In the genomic region with DNA sequence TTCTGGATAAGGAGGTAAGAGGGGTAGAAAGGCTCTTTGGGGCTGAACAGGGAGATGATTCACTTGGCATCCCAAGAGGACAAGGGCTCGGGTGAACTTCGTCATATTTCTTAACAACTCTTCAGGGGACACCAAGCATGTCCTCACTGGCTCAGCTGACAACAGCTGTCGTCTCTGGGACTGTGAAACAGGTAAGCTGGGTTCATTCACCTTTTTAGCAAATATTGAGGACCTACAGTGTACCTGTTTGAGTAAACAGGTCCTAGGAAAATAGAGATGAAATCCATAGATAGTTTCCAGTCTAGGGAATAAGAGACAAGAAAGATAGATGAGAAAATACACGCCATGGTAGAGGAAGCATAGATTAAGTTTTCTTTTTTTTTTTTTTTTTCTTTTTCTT, we compare ENCODE assay signal across 15 cellular contexts. TPM values are rescaled to one million over a fixed set of nuclear protein-coding genes. Genes with fewer than 3 reads are reported as not detected.
DNase-seq lines count a peak whose midpoint lies in the region; ATAC-seq and TF ChIP-seq lines count a peak whose summit lies in the region.
"Had no signal": no experiment of that assay in that cellular context is flagged by ENCODE, and none has a peak within 500 bp of the region (broad histone marks: within the 10 kb centered on the region; RNA-seq: fewer than 3 reads in every experiment).

No MANE protein-coding gene starts in this region.

- no peaks in the 10 kb centered on the region for H3K27me3 Mint-ChIP-seq in activated T-cell treated with anti-CD3 and anti-CD28 coated beads, Interleukin-2, amount 50 U/mL, for 24 hours
- peaks cover 13% of the 10 kb centered on the region for H3K27me3 Mint-ChIP-seq in brain

- H3K36me3 Mint-ChIP-seq in activated T-cell treated with anti-CD3 and anti-CD28 coated beads, Interleukin-2, amount 50 U/mL, for 24 hours (ENCODE audit: low read depth) = peaks cover 83% of the 10 kb centered on the region
- H3K36me3 Mint-ChIP-seq in brain = peaks cover 62% of the 10 kb centered on the region
- peaks cover 68% of the 10 kb centered on the region for H3K36me3 Mint-ChIP-seq in stimulated activated effector memory CD8-positive, alpha-beta T cell treated with anti-CD3 and anti-CD28 coated beads, Interleukin-12 subunit alpha, Interleukin-12 subunit beta, amount 100 ng/mL, for 72 hours

- no peaks in the 10 kb centered on the region for H3K9me3 Mint-ChIP-seq in activated T-cell treated with anti-CD3 and anti-CD28 coated beads, Interleukin-2, amount 50 U/mL, for 24 hours
- no peaks in the 10 kb centered on the region for H3K9me3 Mint-ChIP-seq in brain
- no peaks in the 10 kb centered on the region for H3K9me3 Mint-ChIP-seq in stimulated activated effector memory CD8-positive, alpha-beta T cell treated with anti-CD3 and anti-CD28 coated beads, Interleukin-12 subunit alpha, Interleukin-12 subunit beta, amount 100 ng/mL, for 72 hours

- peak overlapping the region; percentile 99 for H3K27ac Mint-ChIP-seq in activated T-cell treated with anti-CD3 and anti-CD28 coated beads, Interleukin-2, amount 50 U/mL, for 24 hours
- H3K27ac Mint-ChIP-seq in brain = peak overlapping the region; percentile 31 to 84 (median 58)
- H3K27ac Mint-ChIP-seq in stimulated activated effector memory CD8-positive, alpha-beta T cell treated with anti-CD3 and anti-CD28 coated beads, Interleukin-12 subunit alpha, Interleukin-12 subunit beta, amount 100 ng/mL, for 72 hours = peak overlapping the region; percentile 97

- H3K4me1 Mint-ChIP-seq in activated T-cell treated with anti-CD3 and anti-CD28 coated beads, Interleukin-2, amount 50 U/mL, for 24 hours (ENCODE audit: low read depth) = peaks cover 43% of the 10 kb centered on the region
- peaks cover 48% of the 10 kb centered on the region for H3K4me1 Mint-ChIP-seq in brain
- peaks cover 32% of the 10 kb centered on the region for H3K4me1 Mint-ChIP-seq in stimulated activated effector memory CD8-positive, alpha-beta T cell treated with anti-CD3 and anti-CD28 coated beads, Interleukin-12 subunit alpha, Interleukin-12 subunit beta, amount 100 ng/mL, for 72 hours

- ATAC-seq in stimulated activated effector memory CD8-positive, alpha-beta T cell treated with anti-CD3 and anti-CD28 coated beads, Interleukin-12 subunit alpha, Interleukin-12 subunit beta, amount 100 ng/mL, for 72 hours = no peak

- no peak for DNase-seq in activated T-cell treated with anti-CD3 and anti-CD28 coated beads, Interleukin-2, amount 50 U/mL, for 24 hours
- no peak for DNase-seq in activated T-cell treated with anti-CD3 and anti-CD28 coated beads for 4 hours
- no peak for DNase-seq in stimulated activated effector memory CD8-positive, alpha-beta T cell treated with anti-CD3 and anti-CD28 coated beads, Interleukin-12 subunit alpha, Interleukin-12 subunit beta, amount 100 ng/mL, for 72 hours (ENCODE audit: low spot score in 2 of 2)
- DNase-seq in activated gamma-delta T cell (lab: John Stamatoyannopoulos, UW) = no peak
- DNase-seq in HT-29 (ENCODE audit: low spot score) = no peak
- DNase-seq: ACHN; activated CD8-positive, alpha-beta memory T cell treated with anti-CD3 and anti-CD28 coated beads for 24 hours; central memory CD4-positive, alpha-beta T cell; GOT3; NCI-H446 had no signal

- no peak for TF ChIP-seq CTCF in brain (conservative IDR thresholded peaks at IDR 0.05)

- peak overlapping the region; percentile 98 for H3K4me3 Mint-ChIP-seq in activated T-cell treated with anti-CD3 and anti-CD28 coated beads, Interleukin-2, amount 50 U/mL, for 24 hours
- H3K4me3 Mint-ChIP-seq in brain = peak overlapping the region; percentile 98 to 99 (median 99)
- H3K4me3 Mint-ChIP-seq in stimulated activated effector memory CD8-positive, alpha-beta T cell treated with anti-CD3 and anti-CD28 coated beads, Interleukin-12 subunit alpha, Interleukin-12 subunit beta, amount 100 ng/mL, for 72 hours = peak overlapping the region; percentile 89

RNA-seq across cellular contexts. Expression of a gene that starts 2.1 kb away (rescaled TPM):
- 343 TPM for polyA plus RNA-seq in brain (ENCODE audit: insufficient read depth, low read depth, low replicate concordance)
- total RNA-seq in HT-29 (2014; rRNA removed; shearing (Covaris generic)) = 331 and 332 TPM in 2 replicates

RNA-seq across cellular contexts. Expression of a gene that starts 2.1 kb away (rescaled TPM):
- 9.2 TPM for polyA plus RNA-seq in brain (ENCODE audit: insufficient read depth, low read depth, low replicate concordance)
- total RNA-seq in HT-29 (2014; rRNA removed; shearing (Covaris generic)) = 21.7 and 25.1 TPM in 2 replicates

RNA-seq across cellular contexts. Expression of a gene that starts 15.4 kb away (rescaled TPM):
- polyA plus RNA-seq in brain (ENCODE audit: insufficient read depth, low read depth, low replicate concordance) = not detected
- total RNA-seq in HT-29 (2014; rRNA removed; shearing (Covaris generic)) = not detected in 2 replicates
- total RNA-seq: kidney epithelial cell, M059J, SJSA1, ureter had no signal

RNA-seq across cellular contexts. Expression of a gene that starts 18.8 kb away (rescaled TPM):
- polyA plus RNA-seq in brain (ENCODE audit: insufficient read depth, low read depth, low replicate concordance) = 8.3 TPM
- 4.8 and 9.1 TPM in 2 replicates for total RNA-seq in HT-29 (2014; rRNA removed; shearing (Covaris generic))

RNA-seq across cellular contexts. Expression of a gene that starts 22.7 kb away (rescaled TPM):
- polyA plus RNA-seq in brain (ENCODE audit: insufficient read depth, low read depth, low replicate concordance) = 4.8 TPM
- total RNA-seq in HT-29 (2014; rRNA removed; shearing (Covaris generic)) = 0.29 TPM in 1 of 2 replicates, not detected in the other
- total RNA-seq: kidney epithelial cell had no signal
